ENCODE assay signal across 9 cellular contexts in genomic region chr6:137357263-137357947, GRCh38.
"Had no signal": no experiment of that assay in that cellular context is flagged by ENCODE, and none has a peak within 500 bp of the region (broad histone marks: within the 10 kb centered on the region; RNA-seq: fewer than 3 reads in every experiment).

No MANE protein-coding gene starts in this region.

- H3K4me3 ChIP-seq: tibial artery, vagina had no signal

- H3K27ac ChIP-seq: tibial artery, vagina had no signal

- H3K27me3 ChIP-seq: tibial artery, vagina had no signal

- DNase-seq: activated CD4-positive, alpha-beta T cell treated with anti-CD3 and anti-CD28 coated beads, Interleukin-2, amount 50 U/mL, for 4 hours; activated T-cell treated with anti-CD3 and anti-CD28 coated beads, Interleukin-2, amount 50 U/mL, for 1 hour; amniotic stem cell; cortex of kidney; mammary epithelial cell; stimulated activated CD4-positive, alpha-beta T cell treated with anti-CD3 and anti-CD28 coated beads, Interleukin-15, amount 100 ng/mL, for 24 hours; stimulated activated CD4-positive, alpha-beta T cell treated with anti-CD3 and anti-CD28 coated beads, Interleukin-4, amount 100 ng/mL, for 4 hours; tibial artery had no signal
